Comparison of ENCODE assay signal across 8 cellular contexts in the genomic region with DNA sequence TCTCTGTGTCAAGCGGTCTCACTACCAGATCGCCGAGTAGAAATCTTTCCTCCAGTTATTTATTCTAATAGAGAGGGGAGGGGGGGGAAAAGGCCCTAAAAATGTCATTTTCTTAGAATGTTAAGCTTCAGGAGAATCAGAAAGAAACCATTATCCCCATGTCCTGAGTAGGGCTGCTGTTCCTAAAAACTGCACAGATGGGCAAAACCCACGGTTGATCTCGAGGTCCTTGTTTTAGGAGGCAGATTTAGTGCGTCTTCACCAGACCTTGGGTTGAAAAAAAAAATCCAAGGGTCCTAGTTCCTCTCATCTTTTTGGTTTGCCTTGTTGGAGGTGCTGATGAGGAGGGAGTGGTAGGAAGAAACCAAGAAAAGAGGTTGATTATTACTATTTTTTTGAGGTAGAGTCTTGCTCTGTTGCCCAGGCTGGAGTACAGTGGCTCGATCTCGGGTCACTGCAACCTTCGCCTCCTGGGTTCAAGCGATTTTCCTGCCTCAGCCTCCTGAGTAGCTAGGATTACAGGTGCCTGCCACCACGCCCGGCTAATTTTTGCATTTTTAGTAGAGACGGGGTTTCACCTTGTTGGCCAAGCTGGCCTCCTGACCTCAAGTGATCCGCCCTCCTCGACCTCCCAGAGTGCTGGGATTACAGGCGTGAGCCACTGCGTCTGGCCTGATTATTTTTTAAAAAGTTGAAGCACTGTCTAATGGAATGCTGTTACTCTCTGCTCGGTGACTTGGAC. TPM values are rescaled to one million over a fixed set of nuclear protein-coding genes. Genes with fewer than 3 reads are reported as not detected.
DNase-seq lines count a peak whose midpoint lies in the region; ATAC-seq and TF ChIP-seq lines count a peak whose summit lies in the region.

No MANE protein-coding gene starts in this region.

- no peak for ATAC-seq in HG03097 (IDR thresholded peaks at IDR 0.05; ENCODE audit: low FRiP score, unreplicated experiment)

- peak overlapping the region; percentile 97 to 99 (median 99) for H3K27ac ChIP-seq in esophagus muscularis mucosa (replicated peaks in 1 of 4)

- no peak for TF ChIP-seq POLR2A in esophagus muscularis mucosa (IDR thresholded peaks at IDR 0.05; ENCODE audit: low read depth)

- no peak for TF ChIP-seq EP300 in esophagus muscularis mucosa (IDR thresholded peaks at IDR 0.05)

- H3K4me1 ChIP-seq in esophagus muscularis mucosa, result peaks cover 30 to 54% (median 50%) of the 10 kb centered on the region in 4 donors

- H3K36me3 ChIP-seq in esophagus muscularis mucosa, result peaks cover 0 to 20% (median 6%) of the 10 kb centered on the region in 4 donors

- no peaks in the 10 kb centered on the region for H3K9me3 ChIP-seq in esophagus muscularis mucosa

- 44% methylated on average over 18 of the region's 18 CpGs for WGBS in esophagus muscularis mucosa

- no peaks in the 10 kb centered on the region for H3K27me3 ChIP-seq in esophagus muscularis mucosa

- peak overlapping the region; percentile 93 to 100 (median 99) for H3K4me3 ChIP-seq in esophagus muscularis mucosa

- DNase-seq in ELR (ENCODE audit: low read depth) (peak; percentile 28), RKO (ENCODE audit: low spot score) (peak; percentile 49), esophagus muscularis mucosa (ENCODE audit: extremely low spot score) (no peak), pons (ENCODE audit: low spot score) (peak; percentile 20), NCI-H526 treated with DMSO at 0.1 percent for 48 hours (lab: John Stamatoyannopoulos, UW) (no peak), retina (no peak)
- DNase-seq in activated CD4-positive, alpha-beta T cell treated with anti-CD3 and anti-CD28 coated beads for 1 hour, result no peak

- TF ChIP-seq CTCF in esophagus muscularis mucosa (IDR thresholded peaks at IDR 0.05), result no peak

- intact Hi-C loops in esophagus muscularis mucosa (cut with DNase I), result no loop called here

RNA-seq across cellular contexts. Expression of a gene that starts 1.4 kb away (rescaled TPM):
- total RNA-seq in esophagus muscularis mucosa, result 10 to 100 TPM; 20.6 to 39.8 (median 30.6) TPM

RNA-seq across cellular contexts. Expression of a gene that starts 42.0 kb away (rescaled TPM):
- total RNA-seq in esophagus muscularis mucosa, result 1 to 10 TPM; 2.7 to 4.0 (median 3.3) TPM

Comparison
In these comparisons a context has a peak if more than half of its experiments do, and no peak if none do; other contexts are left out.
1. DNase-seq: peak in ELR (single experiment), RKO (single experiment) and pons (single experiment); none in esophagus muscularis mucosa (single experiment), NCI-H526 treated with DMSO at 0.1 percent for 48 hours (single experiment), retina (single experiment) and activated CD4-positive, alpha-beta T cell treated with anti-CD3 and anti-CD28 coated beads for 1 hour (single experiment).